ENCODE assay signal across 11 cellular contexts in genomic region chr6:30495993-30496392, GRCh38. TPM values are rescaled to one million over a fixed set of nuclear protein-coding genes. Genes with fewer than 3 reads are reported as not detected.
DNase-seq lines count a peak whose midpoint lies in the region; ATAC-seq, FAIRE-seq and TF ChIP-seq lines count a peak whose summit lies in the region.
"Had no signal": no experiment of that assay in that cellular context is flagged by ENCODE, and none has a peak within 500 bp of the region (broad histone marks: within the 10 kb centered on the region; RNA-seq: fewer than 3 reads in every experiment).

No MANE protein-coding gene starts in this region.

- peaks cover 12% of the 10 kb centered on the region for H3K4me1 ChIP-seq in astrocyte (ENCODE audit: insufficient read depth, low read length)
- peaks cover 0 to 14% of the 10 kb centered on the region in 2 donors for H3K4me1 ChIP-seq in muscle layer of duodenum (ENCODE audit: control insufficient read depth in 1 of 2, insufficient read depth in 2 of 2, low read length in 2 of 2)
- 0 out of 2 replicates have a peak, but pooled peaks cover 3% of the 10 kb centered on the region for H3K4me1 ChIP-seq in GM23338 (ENCODE audit: insufficient read depth)

- H3K27ac Mint-ChIP-seq in stimulated activated naive CD8-positive, alpha-beta T cell treated with anti-CD3 and anti-CD28 coated beads, Interleukin-15, Interleukin-2, amounts not matched to agents 100 ng/mL and 50 ng/mL, for 24 hours = peak overlapping the region; percentile 81
- no peak overlapping the region for H3K27ac Mint-ChIP-seq in astrocyte (ENCODE audit: unreplicated experiment)
- no peak overlapping the region for H3K27ac Mint-ChIP-seq in GM23338

- H3K4me3 Mint-ChIP-seq in stimulated activated naive CD8-positive, alpha-beta T cell treated with anti-CD3 and anti-CD28 coated beads, Interleukin-15, Interleukin-2, amounts not matched to agents 100 ng/mL and 50 ng/mL, for 24 hours = no peak overlapping the region
- H3K4me3 Mint-ChIP-seq in astrocyte (ENCODE audit: unreplicated experiment) (no peak overlapping the region), GM23338 (no peak overlapping the region)

- no peaks in the 10 kb centered on the region for H3K27me3 Mint-ChIP-seq in stimulated activated naive CD8-positive, alpha-beta T cell treated with anti-CD3 and anti-CD28 coated beads, Interleukin-15, Interleukin-2, amounts not matched to agents 100 ng/mL and 50 ng/mL, for 24 hours
- no peaks in the 10 kb centered on the region for H3K27me3 Mint-ChIP-seq in astrocyte (ENCODE audit: low read depth, unreplicated experiment)
- H3K27me3 Mint-ChIP-seq in GM23338 (ENCODE audit: insufficient read depth, low read depth, poor library complexity) = peaks cover 5% of the 10 kb centered on the region

- H3F3A ChIP-seq in GM23338 (replicated peaks; ENCODE audit: low read depth) = no peaks in the 10 kb centered on the region

- H3K4me3 ChIP-seq in astrocyte (ENCODE audit: insufficient read depth, low read depth, low read length) = no peak overlapping the region
- H3K4me3 ChIP-seq in muscle layer of duodenum (ENCODE audit: low read depth in 1 of 2, low read length in 2 of 2) = no peak overlapping the region
- no peak overlapping the region for H3K4me3 ChIP-seq in GM23338

- no peak for FAIRE-seq in astrocyte (lab: Jason Lieb, UNC)

- H3K4me2 ChIP-seq in astrocyte (ENCODE audit: low read length) = peak overlapping the region; percentile 12
- H3K4me2 ChIP-seq in GM23338 = no peak overlapping the region

- no peaks in the 10 kb centered on the region for H3K9me3 Mint-ChIP-seq in stimulated activated naive CD8-positive, alpha-beta T cell treated with anti-CD3 and anti-CD28 coated beads, Interleukin-15, Interleukin-2, amounts not matched to agents 100 ng/mL and 50 ng/mL, for 24 hours
- peaks cover 3% of the 10 kb centered on the region for H3K9me3 Mint-ChIP-seq in astrocyte (ENCODE audit: unreplicated experiment)
- peaks cover 13% of the 10 kb centered on the region; the same call in 2 of the 3 replicates for H3K9me3 Mint-ChIP-seq in GM23338

- H4K20me1 ChIP-seq in astrocyte (ENCODE audit: insufficient read depth, low read length) = peaks cover 23% of the 10 kb centered on the region
- no peaks in the 10 kb centered on the region for H4K20me1 ChIP-seq in GM23338 (replicated peaks; ENCODE audit: insufficient read depth)

- peaks cover 9% of the 10 kb centered on the region for H3K36me3 ChIP-seq in astrocyte (ENCODE audit: insufficient read depth, low read length)
- H3K36me3 ChIP-seq in muscle layer of duodenum (ENCODE audit: control insufficient read depth in 1 of 2, insufficient read depth in 2 of 2, low read length in 2 of 2) = peaks cover 25 to 26% of the 10 kb centered on the region in 2 donors
- H3K36me3 ChIP-seq in GM23338 (ENCODE audit: insufficient read depth) = no peaks in the 10 kb centered on the region

- H3K4me1 Mint-ChIP-seq in stimulated activated naive CD8-positive, alpha-beta T cell treated with anti-CD3 and anti-CD28 coated beads, Interleukin-15, Interleukin-2, amounts not matched to agents 100 ng/mL and 50 ng/mL, for 24 hours (ENCODE audit: low read depth) = peaks cover 80% of the 10 kb centered on the region
- H3K4me1 Mint-ChIP-seq in astrocyte (ENCODE audit: low read depth, unreplicated experiment) (peaks cover 15% of the 10 kb centered on the region), GM23338 (peaks cover 7% of the 10 kb centered on the region)

- H3K27ac ChIP-seq in astrocyte (ENCODE audit: low read depth, low read length) (no peak overlapping the region), muscle layer of duodenum (ENCODE audit: low read length) (peak overlapping the region; percentile 25), GM23338 (ENCODE audit: low read depth) (no peak overlapping the region)

- H3K9me3 ChIP-seq in astrocyte (ENCODE audit: insufficient read depth, low read depth, low read length) (no peaks in the 10 kb centered on the region), muscle layer of duodenum (ENCODE audit: control insufficient read depth in 1 of 2, low read length in 2 of 2) (no peaks in the 10 kb centered on the region)

- no peaks in the 10 kb centered on the region for H3K27me3 ChIP-seq in astrocyte (ENCODE audit: insufficient read depth, low read length)
- H3K27me3 ChIP-seq in muscle layer of duodenum (ENCODE audit: low read depth, low read length) = no peaks in the 10 kb centered on the region
- no peaks in the 10 kb centered on the region for H3K27me3 ChIP-seq in GM23338 (ENCODE audit: insufficient read depth)

- H2AFZ ChIP-seq in astrocyte (ENCODE audit: low read depth, low read length) (no peak overlapping the region), GM23338 (no peak overlapping the region)

- H3K9me2 ChIP-seq in GM23338 (ENCODE audit: insufficient read depth) = no peaks in the 10 kb centered on the region

- no peak for TF ChIP-seq CTCF in astrocyte (IDR thresholded peaks at IDR 0.05; ENCODE audit: insufficient read depth, low read depth, low read length)
- TF ChIP-seq CTCF in GM23338 (conservative IDR thresholded peaks at IDR 0.05; ENCODE audit: low read depth in 2 of 2) = no peak

- H3K36me3 Mint-ChIP-seq in stimulated activated naive CD8-positive, alpha-beta T cell treated with anti-CD3 and anti-CD28 coated beads, Interleukin-15, Interleukin-2, amounts not matched to agents 100 ng/mL and 50 ng/mL, for 24 hours (ENCODE audit: low read depth) = peaks cover 37% of the 10 kb centered on the region
- peaks cover 10% of the 10 kb centered on the region for H3K36me3 Mint-ChIP-seq in astrocyte (ENCODE audit: low read depth, unreplicated experiment)
- H3K36me3 Mint-ChIP-seq in GM23338 (ENCODE audit: low read depth) = peaks cover 19% of the 10 kb centered on the region

- no peak overlapping the region for H3K9ac ChIP-seq in astrocyte (ENCODE audit: low read length)

- ATAC-seq in stimulated activated naive CD8-positive, alpha-beta T cell treated with anti-CD3 and anti-CD28 coated beads, Interleukin-15, Interleukin-2, amounts not matched to agents 100 U/mL and 50 U/mL, for 24 hours = no peak
- no peak for ATAC-seq in GM23338

- peaks cover 5% of the 10 kb centered on the region for H3K79me2 ChIP-seq in astrocyte (ENCODE audit: insufficient read depth, low read length)
- no peaks in the 10 kb centered on the region for H3K79me2 ChIP-seq in GM23338 (replicated peaks; ENCODE audit: insufficient read depth)

- DNase-seq in stimulated activated naive CD8-positive, alpha-beta T cell treated with anti-CD3 and anti-CD28 coated beads, Interleukin-15, Interleukin-2, amounts not matched to agents 100 U/mL and 50 U/mL, for 24 hours = no peak
- DNase-seq in astrocyte (ENCODE audit: low read depth) (no peak), amygdala (lab: John Stamatoyannopoulos, UW) (no peak), NCI-H146 treated with DMSO at 0.1 percent for 48 hours (lab: John Stamatoyannopoulos, UW; ENCODE audit: unreplicated experiment) (no peak), NCI-H446 treated with DMSO at 0.1 percent for 48 hours (lab: John Stamatoyannopoulos, UW) (no peak), GM23338 (ENCODE audit: low spot score) (no peak)
- DNase-seq: cortex of kidney, NCI-H2081 treated with DMSO at 0.1 percent for 48 hours, occipital lobe had no signal

TF ChIP-seq in GM23338, 12 proteins besides CTCF, POLR2A, EP300 and RAD21 (continues in another document):
- no peak for TF ChIP-seq ZNF114 (CRISPR knock-in tag; IDR thresholded peaks at IDR 0.05)
- no peak for TF ChIP-seq NANOG (IDR thresholded peaks at IDR 0.05; ENCODE audit: borderline replicate concordance)
- TF ChIP-seq EZH2 (IDR thresholded peaks at IDR 0.05; ENCODE audit: low read depth, unreplicated experiment) = no peak
- TF ChIP-seq CREB1 (CRISPR knock-in tag; IDR thresholded peaks at IDR 0.05; ENCODE audit: low read depth) = no peak
- no peak for TF ChIP-seq JUNB (IDR thresholded peaks at IDR 0.05; ENCODE audit: unreplicated experiment)
- no peak for TF ChIP-seq EZH2phosphoT487 (IDR thresholded peaks at IDR 0.05; ENCODE audit: unreplicated experiment)
- TF ChIP-seq ZNF331 (CRISPR knock-in tag; IDR thresholded peaks at IDR 0.05; ENCODE audit: low read depth) = no peak
- TF ChIP-seq STAT1 (IDR thresholded peaks at IDR 0.05; ENCODE audit: unreplicated experiment) = no peak

RNA-seq across cellular contexts. Expression of gene HLA-E, which starts 6.7 kb away (rescaled TPM):
- 94.9 and 105 TPM in 2 replicates for total RNA-seq in astrocyte
- 36.0 and 44.2 TPM in 2 replicates for total RNA-seq in GM23338 (2014; rRNA removed; shearing (Covaris generic))
- polyA plus RNA-seq in GM23338 (2016; fragmentation: Nextera tagmentation; extraction: Ambion mirVana) = 15.6 and 15.9 TPM in 2 replicates
